1 cellular context compared by ENCODE assay signal in genomic region chr1:203324103-203325003, GRCh38.
TF ChIP-seq lines count a peak whose summit lies in the region.

No MANE protein-coding gene starts in this region.

TF ChIP-seq in K562, 482 proteins besides CTCF, POLR2A, EP300 and RAD21 (continued from another document):
- TF ChIP-seq THAP7 (CRISPR knock-in tag; IDR thresholded peaks at IDR 0.05) (no peak), SMAD3 (CRISPR knock-in tag; conservative IDR thresholded peaks at IDR 0.05) (no peak), BRCA1 (IDR thresholded peaks at IDR 0.05) (no peak), BRCA1 (CRISPR knock-in tag; IDR thresholded peaks at IDR 0.05) (no peak), SOX6 (IDR thresholded peaks at IDR 0.05) (no peak), POLR2AphosphoS2 (IDR thresholded peaks at IDR 0.05; ENCODE audit: low read length) (no peak), SMAD1 (IDR thresholded peaks at IDR 0.05; ENCODE audit: low read depth, low read length, partially characterized antibody) (no peak), CBFB (CRISPR knock-in tag; IDR thresholded peaks at IDR 0.05) (no peak), THRAP3 (IDR thresholded peaks at IDR 0.05; ENCODE audit: borderline replicate concordance) (no peak)
